24 cellular contexts compared by ENCODE assay signal in the genomic region with DNA sequence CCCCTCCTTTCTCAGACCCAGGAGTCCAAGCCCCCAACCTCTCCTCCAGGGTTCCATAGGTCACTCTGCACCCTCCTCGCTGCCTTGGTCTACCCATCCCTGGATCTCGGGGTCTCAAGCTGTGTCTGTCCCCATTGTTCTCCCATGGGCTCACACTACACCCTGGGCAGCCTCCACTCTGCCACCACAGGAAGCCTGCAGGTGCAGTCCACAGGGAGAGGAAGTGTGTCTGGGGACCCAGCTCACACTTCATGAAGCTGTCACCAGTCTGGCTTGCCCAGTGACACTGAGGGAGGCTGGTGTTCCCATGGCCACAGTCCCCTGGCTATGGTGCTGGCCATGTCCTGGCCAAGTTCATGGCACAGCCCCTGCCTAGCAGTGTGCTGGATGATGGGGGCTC. TPM values are rescaled to one million over a fixed set of nuclear protein-coding genes. Genes with fewer than 3 reads are reported as not detected.
DNase-seq lines count a peak whose midpoint lies in the region; ATAC-seq and TF ChIP-seq lines count a peak whose summit lies in the region.
"Had no signal": no experiment of that assay in that cellular context is flagged by ENCODE, and none has a peak within 500 bp of the region (broad histone marks: within the 10 kb centered on the region; RNA-seq: fewer than 3 reads in every experiment).

No MANE protein-coding gene starts in this region.

- TF ChIP-seq CTCF in GM23338 (conservative IDR thresholded peaks at IDR 0.05; ENCODE audit: low read depth in 2 of 2) (no peak), neutrophil (IDR thresholded peaks at IDR 0.05) (no peak), colonic mucosa (IDR thresholded peaks at IDR 0.05) (no peak)

- intact Hi-C loops in colonic mucosa (cut with DNase I), result no loop called here

- peaks cover 30% of the 10 kb centered on the region for H3K4me1 Mint-ChIP-seq in GM23338
- H3K4me1 Mint-ChIP-seq in activated T-helper 17 cell treated with anti-CD3 and anti-CD28 coated beads, Interleukin-2, amount 50 U/mL, for 72 hours, result no peaks in the 10 kb centered on the region

- peaks cover 61% of the 10 kb centered on the region for H4K20me1 ChIP-seq in GM23338 (replicated peaks; ENCODE audit: insufficient read depth)

- H3K9me3 ChIP-seq in neutrophil (no peaks in the 10 kb centered on the region), colonic mucosa (no peaks in the 10 kb centered on the region)
- H3K9me3 ChIP-seq: esophagus squamous epithelium, gastroesophageal sphincter, MG63, Peyer's patch had no signal

- H3K27ac Mint-ChIP-seq in GM23338, result peak overlapping the region; percentile 28; the same call in 1 of the 2 replicates
- no peak overlapping the region for H3K27ac Mint-ChIP-seq in activated T-helper 17 cell treated with anti-CD3 and anti-CD28 coated beads, Interleukin-2, amount 50 U/mL, for 72 hours
- H3K27ac Mint-ChIP-seq: activated CD4-positive, alpha-beta memory T cell treated with anti-CD3 and anti-CD28 coated beads for 36 hours had no signal

- no peak overlapping the region for H3K27ac ChIP-seq in GM23338 (ENCODE audit: low read depth)
- H3K27ac ChIP-seq in neutrophil, result peak overlapping the region; percentile 49
- H3K27ac ChIP-seq in colonic mucosa, result no peak overlapping the region
- H3K27ac ChIP-seq: Peyer's patch had no signal

- H2AFZ ChIP-seq in GM23338, result no peak overlapping the region

- H3K36me3 Mint-ChIP-seq in GM23338 (ENCODE audit: low read depth), result peaks cover 34% of the 10 kb centered on the region
- no peaks in the 10 kb centered on the region for H3K36me3 Mint-ChIP-seq in activated T-helper 17 cell treated with anti-CD3 and anti-CD28 coated beads, Interleukin-2, amount 50 U/mL, for 72 hours (ENCODE audit: low read depth)
- H3K36me3 Mint-ChIP-seq: activated CD4-positive, alpha-beta memory T cell treated with anti-CD3 and anti-CD28 coated beads for 36 hours; naive B cell had no signal

- no peaks in the 10 kb centered on the region for H3K36me3 ChIP-seq in GM23338 (ENCODE audit: insufficient read depth)
- H3K36me3 ChIP-seq in neutrophil, result no peaks in the 10 kb centered on the region
- no peaks in the 10 kb centered on the region for H3K36me3 ChIP-seq in colonic mucosa
- H3K36me3 ChIP-seq: MG63, Peyer's patch had no signal

- H3F3A ChIP-seq in GM23338 (replicated peaks; ENCODE audit: low read depth), result peaks cover 27% of the 10 kb centered on the region; the same call in 1 of the 2 replicates

- peaks cover 35% of the 10 kb centered on the region for H3K27me3 Mint-ChIP-seq in GM23338 (ENCODE audit: insufficient read depth, low read depth, poor library complexity)
- peaks cover 7% of the 10 kb centered on the region for H3K27me3 Mint-ChIP-seq in activated T-helper 17 cell treated with anti-CD3 and anti-CD28 coated beads, Interleukin-2, amount 50 U/mL, for 72 hours

- no peak overlapping the region for H3K4me3 Mint-ChIP-seq in GM23338
- H3K4me3 Mint-ChIP-seq in activated T-helper 17 cell treated with anti-CD3 and anti-CD28 coated beads, Interleukin-2, amount 50 U/mL, for 72 hours, result no peak overlapping the region
- H3K4me3 Mint-ChIP-seq: activated CD4-positive, alpha-beta memory T cell treated with anti-CD3 and anti-CD28 coated beads for 36 hours; naive B cell had no signal

- no peaks in the 10 kb centered on the region; the same call in 2 of the 3 replicates for H3K9me3 Mint-ChIP-seq in GM23338
- H3K9me3 Mint-ChIP-seq in activated T-helper 17 cell treated with anti-CD3 and anti-CD28 coated beads, Interleukin-2, amount 50 U/mL, for 72 hours, result no peaks in the 10 kb centered on the region
- H3K9me3 Mint-ChIP-seq: activated CD4-positive, alpha-beta memory T cell treated with anti-CD3 and anti-CD28 coated beads for 36 hours had no signal

- no peaks in the 10 kb centered on the region for H3K9me2 ChIP-seq in GM23338 (ENCODE audit: insufficient read depth)

- no peak for ATAC-seq in GM23338
- ATAC-seq in activated T-helper 17 cell treated with anti-CD3 and anti-CD28 coated beads, Interleukin-2, amount 50 U/mL, for 72 hours (replicated peaks), result peak; percentile 12
- ATAC-seq: gastroesophageal sphincter had no signal

- DNase-seq in NCI-H1417 (lab: John Stamatoyannopoulos, UW), result peak in 2 of 3 experiments; percentile 37 to 58
- DNase-seq in NCI-H1417 treated with DMSO at 0.1 percent for 48 hours (lab: John Stamatoyannopoulos, UW), result no peak
- no peak for DNase-seq in GM23338 (ENCODE audit: low spot score)
- no peak for DNase-seq in NCI-H510A treated with DMSO at 0.1 percent for 48 hours (lab: John Stamatoyannopoulos, UW)
- no peak for DNase-seq in colonic mucosa
- DNase-seq in cerebellar nuclear complex (lab: John Stamatoyannopoulos, UW), result no peak
- DNase-seq: 8988T; activated CD4-positive, alpha-beta memory T cell treated with anti-CD3 and anti-CD28 coated beads for 36 hours; activated CD4-positive, CD25-positive, alpha-beta regulatory T cell; activated naive CD4-positive, alpha-beta T cell; central memory CD4-positive, alpha-beta T cell; esophagus squamous epithelium; kidney; mammary epithelial cell; MG63; naive B cell; NCI-H1930; NCI-H2227 treated with DMSO at 0.1 percent for 48 hours; NK-92 treated with Interleukin-12 subunit alpha and Interleukin-12 subunit beta, amount 100 ng/mL, for 24 hours; Peyer's patch; T-helper 2 cell had no signal

- H3K4me3 ChIP-seq in GM23338 (no peak overlapping the region), neutrophil (ENCODE audit: low read depth in 1 of 2, low read length in 1 of 2) (no peak overlapping the region), colonic mucosa (no peak overlapping the region)
- H3K4me3 ChIP-seq: esophagus squamous epithelium, gastroesophageal sphincter, MG63, Peyer's patch had no signal

- H3K27me3 ChIP-seq in GM23338 (ENCODE audit: insufficient read depth), result no peaks in the 10 kb centered on the region
- peaks cover 26% of the 10 kb centered on the region for H3K27me3 ChIP-seq in neutrophil
- H3K27me3 ChIP-seq in colonic mucosa, result no peaks in the 10 kb centered on the region
- H3K27me3 ChIP-seq: esophagus squamous epithelium, gastroesophageal sphincter, MG63, Peyer's patch had no signal

- no peak overlapping the region for H3K4me2 ChIP-seq in GM23338

- H3K4me1 ChIP-seq in GM23338 (ENCODE audit: insufficient read depth) (peaks cover 25% of the 10 kb centered on the region), neutrophil (ENCODE audit: control insufficient read depth in 1 of 2, insufficient read depth in 1 of 2, low read depth in 1 of 2, low read length in 1 of 2) (peaks cover 28 to 47% of the 10 kb centered on the region in 2 experiments), colonic mucosa (no peaks in the 10 kb centered on the region)

- no peak overlapping the region for H3K9ac ChIP-seq in colonic mucosa (ENCODE audit: low read depth in 2 of 2, low read length in 2 of 2)

- H3K79me2 ChIP-seq in GM23338 (replicated peaks; ENCODE audit: insufficient read depth), result peaks cover 100% of the 10 kb centered on the region

RNA-seq across cellular contexts. Expression of gene NECTIN2, which starts 5.3 kb away (rescaled TPM):
- 230 and 235 TPM in 2 replicates for total RNA-seq in GM23338 (2014; rRNA removed; shearing (Covaris generic))
- polyA plus RNA-seq in GM23338 (2016; fragmentation: Nextera tagmentation; extraction: Ambion mirVana), result 109 and 113 TPM in 2 replicates
- under 1 TPM; 0.45 to 0.64 TPM for total RNA-seq in activated T-helper 17 cell treated with anti-CD3 and anti-CD28 coated beads, Interleukin-2, amount 50 U/mL, for 72 hours
- 100 to 1,000 TPM; 115 to 121 TPM for total RNA-seq in colonic mucosa

RNA-seq across cellular contexts. Expression of gene TOMM40, which starts 39.6 kb away (rescaled TPM):
- 233 and 273 TPM in 2 replicates for total RNA-seq in GM23338 (2014; rRNA removed; shearing (Covaris generic))
- 135 and 142 TPM in 2 replicates for polyA plus RNA-seq in GM23338 (2016; fragmentation: Nextera tagmentation; extraction: Ambion mirVana)
- 100 to 1,000 TPM in 1 of 2 donors, 10 to 100 TPM in 1; 55.3 to 165 TPM for total RNA-seq in activated T-helper 17 cell treated with anti-CD3 and anti-CD28 coated beads, Interleukin-2, amount 50 U/mL, for 72 hours
- total RNA-seq in colonic mucosa, result 100 to 1,000 TPM in 1 of 2 donors, 10 to 100 TPM in 1; 60.0 to 167 TPM

RNA-seq across cellular contexts. Expression of gene BCAM, which starts 42.5 kb away (rescaled TPM):
- total RNA-seq in GM23338 (2014; rRNA removed; shearing (Covaris generic)), result 80.5 and 100 TPM in 2 replicates
- polyA plus RNA-seq in GM23338 (2016; fragmentation: Nextera tagmentation; extraction: Ambion mirVana), result 33.3 and 36.9 TPM in 2 replicates
- total RNA-seq in activated T-helper 17 cell treated with anti-CD3 and anti-CD28 coated beads, Interleukin-2, amount 50 U/mL, for 72 hours, result not detected
- total RNA-seq in colonic mucosa, result 10 to 100 TPM; 15.1 to 20.7 TPM
- total RNA-seq: activated CD4-positive, alpha-beta memory T cell treated with anti-CD3 and anti-CD28 coated beads for 36 hours had no signal

RNA-seq across cellular contexts. Expression of gene APOE, which starts 54.2 kb away (rescaled TPM):
- 1,391 and 1,438 TPM in 2 replicates for total RNA-seq in GM23338 (2014; rRNA removed; shearing (Covaris generic))
- 1,133 and 1,232 TPM in 2 replicates for polyA plus RNA-seq in GM23338 (2016; fragmentation: Nextera tagmentation; extraction: Ambion mirVana)
- 1 to 10 TPM in 1 of 2 donors, under 1 TPM in 1; 0.91 to 2.2 TPM for total RNA-seq in activated T-helper 17 cell treated with anti-CD3 and anti-CD28 coated beads, Interleukin-2, amount 50 U/mL, for 72 hours
- 10 to 100 TPM; 36.3 to 78.9 TPM for total RNA-seq in colonic mucosa

Comparison
In these comparisons a context has a peak if more than half of its experiments do, and no peak if none do; other contexts are left out.
1. DNase-seq: peak in NCI-H1417 (2 of 3); none in NCI-H1417 treated with DMSO at 0.1 percent for 48 hours (single experiment), GM23338 (single experiment), NCI-H510A treated with DMSO at 0.1 percent for 48 hours (single experiment), colonic mucosa (single experiment) and cerebellar nuclear complex (0 of 2).
2. RNA of gene NECTIN2, which starts 5.3 kb away (total RNA-seq): 230 to 235 TPM in GM23338 and 115 to 121 TPM in colonic mucosa; 0.45 to 0.64 TPM in activated T-helper 17 cell treated with anti-CD3 and anti-CD28 coated beads, Interleukin-2, amount 50 U/mL, for 72 hours; every median in the first group is over 10 times any median in the second.
3. RNA of gene BCAM, which starts 42.5 kb away (total RNA-seq): 80.5 to 100 TPM in GM23338 and 15.1 to 20.7 TPM in colonic mucosa; not detected in activated T-helper 17 cell treated with anti-CD3 and anti-CD28 coated beads, Interleukin-2, amount 50 U/mL, for 72 hours; every median in the first group is over 10 times any median in the second.